Comparison of ENCODE assay signal across 8 cellular contexts in genomic region chrX:66096987-66097386, GRCh38. TPM values are rescaled to one million over a fixed set of nuclear protein-coding genes. Genes with fewer than 3 reads are reported as not detected.
"Had no signal": no experiment of that assay in that cellular context is flagged by ENCODE, and none has a peak within 500 bp of the region (broad histone marks: within the 10 kb centered on the region; RNA-seq: fewer than 3 reads in every experiment).

No MANE protein-coding gene starts in this region.

RNA-seq across cellular contexts. Expression of gene VSIG4, which starts 57.1 kb away (rescaled TPM):
- total RNA-seq: OCI-LY7, PC-3, PC-9, RPMI7951, SJCRH30, SJSA1, SK-MEL-5 had no signal
- polyA plus RNA-seq: SK-N-SH had no signal
